In the genomic region with DNA sequence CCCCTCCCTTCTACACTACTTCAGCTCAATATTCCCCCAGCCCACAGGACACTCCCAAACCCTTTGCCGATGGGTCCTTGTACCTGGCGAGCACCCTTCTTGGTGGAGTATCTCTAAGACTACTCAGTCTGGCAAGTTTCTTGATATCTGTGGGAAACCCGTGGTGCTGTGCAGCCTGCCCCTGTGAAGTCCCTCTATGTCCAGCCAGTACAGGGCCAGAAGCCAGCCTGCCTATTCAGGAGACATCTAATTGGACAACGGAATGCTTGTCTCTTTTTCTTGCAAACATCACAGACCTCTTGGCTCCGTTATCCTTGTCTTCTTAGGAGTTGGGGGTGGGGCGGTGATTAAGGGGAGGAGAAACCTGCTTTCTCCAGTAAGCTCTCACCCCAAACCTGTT, we compare ENCODE assay signal across 13 cellular contexts. TPM values are rescaled to one million over a fixed set of nuclear protein-coding genes. Genes with fewer than 3 reads are reported as not detected.
DNase-seq lines count a peak whose midpoint lies in the region; ATAC-seq, FAIRE-seq and TF ChIP-seq lines count a peak whose summit lies in the region.
"Had no signal": no experiment of that assay in that cellular context is flagged by ENCODE, and none has a peak within 500 bp of the region (broad histone marks: within the 10 kb centered on the region; RNA-seq: fewer than 3 reads in every experiment).

No MANE protein-coding gene starts in this region.

- DNase-seq in GM23338 (ENCODE audit: low spot score) (peak; percentile 17), iPS-NIHi11 (ENCODE audit: low spot score) (peak; percentile 11), neuronal stem cell (ENCODE audit: low spot score) (no peak), DMS53 (lab: John Stamatoyannopoulos, UW) (no peak), midbrain (lab: John Stamatoyannopoulos, UW) (no peak), AML-193 (lab: John Stamatoyannopoulos, UW) (no peak), GM12891 (ENCODE audit: insufficient read length, low spot score) (no peak)
- DNase-seq: Caco-2; CD8-positive, alpha-beta memory T cell; GM23248; H7 had no signal

- H3K27ac Mint-ChIP-seq in GM23338 = no peak overlapping the region
- H3K27ac Mint-ChIP-seq: CD8-positive, alpha-beta memory T cell had no signal

- H3K23ac ChIP-seq in neuronal stem cell (ENCODE audit: low read depth, low read length, poor library complexity) = no peak overlapping the region

- no peak overlapping the region for H3K18ac ChIP-seq in neuronal stem cell (ENCODE audit: low read length)

- TF ChIP-seq POLR2A in GM12891 (IDR thresholded peaks at IDR 0.05; ENCODE audit: low read depth, low read length) = no peak

- H3K27ac ChIP-seq in GM23338 (ENCODE audit: low read depth) (no peak overlapping the region), neuronal stem cell (replicated peaks; ENCODE audit: low read length) (no peak overlapping the region)
- H3K27ac ChIP-seq: GM23248 had no signal

- no CpG with 5 or more reads among the region's 6 CpGs for WGBS in neuronal stem cell (ENCODE audit: extremely low coverage in 2 of 2, insufficient read length in 2 of 2, insufficient replicate concordance in 1 of 2), 2 donors

- H3K79me1 ChIP-seq in neuronal stem cell (ENCODE audit: low read depth, low read length) = no peaks in the 10 kb centered on the region

- peaks cover 22% of the 10 kb centered on the region for H3K27me3 Mint-ChIP-seq in GM23338 (ENCODE audit: insufficient read depth, low read depth, poor library complexity)

- no peak overlapping the region for H2AK5ac ChIP-seq in neuronal stem cell (ENCODE audit: low read depth, low read length)

- H3K4me1 ChIP-seq in GM23338 (ENCODE audit: insufficient read depth) = peaks cover 12% of the 10 kb centered on the region
- peaks cover 9 to 17% of the 10 kb centered on the region in 2 donors for H3K4me1 ChIP-seq in neuronal stem cell (ENCODE audit: control insufficient read depth in 2 of 2, insufficient read depth in 1 of 2, low read depth in 1 of 2, low read length in 2 of 2)

- H3K4me1 Mint-ChIP-seq in GM23338 = peaks cover 19% of the 10 kb centered on the region

- no peaks in the 10 kb centered on the region for H3K79me2 ChIP-seq in GM23338 (replicated peaks; ENCODE audit: insufficient read depth)

- H3K4me2 ChIP-seq in GM23338 (no peak overlapping the region), neuronal stem cell (ENCODE audit: insufficient read depth, low read length, poor library complexity, severe bottlenecking) (no peak overlapping the region)

- no peak overlapping the region for H2BK5ac ChIP-seq in neuronal stem cell (ENCODE audit: low read length)

- H3K4me3 Mint-ChIP-seq in GM23338 = no peak overlapping the region

- no peak overlapping the region for H4K8ac ChIP-seq in neuronal stem cell (ENCODE audit: low read depth, low read length)

- no peak overlapping the region for H3K4ac ChIP-seq in neuronal stem cell (ENCODE audit: low read length)

- no peak overlapping the region for H3K4me3 ChIP-seq in GM23338
- H3K4me3 ChIP-seq in neuronal stem cell (ENCODE audit: low read length in 2 of 2) = no peak overlapping the region
- H3K4me3 ChIP-seq: GM23248 had no signal

- no peak overlapping the region for H2BK12ac ChIP-seq in neuronal stem cell (ENCODE audit: low read length)

- no peak for FAIRE-seq in GM12891 (lab: Jason Lieb, UNC)
- FAIRE-seq: A204.1, GM18507 had no signal

- H3K36me3 Mint-ChIP-seq in GM23338 (ENCODE audit: low read depth) = no peaks in the 10 kb centered on the region; the same call in 2 of the 3 replicates
- H3K36me3 Mint-ChIP-seq: CD8-positive, alpha-beta memory T cell had no signal

- ATAC-seq in GM23338 = no peak

- H3K36me3 ChIP-seq in GM23338 (ENCODE audit: insufficient read depth) = no peaks in the 10 kb centered on the region
- H3K36me3 ChIP-seq in neuronal stem cell (replicated peaks in 1 of 2; ENCODE audit: control insufficient read depth in 2 of 2, insufficient read depth in 2 of 2, low read length in 2 of 2) = no peaks in the 10 kb centered on the region

- no peak overlapping the region for H3K9ac ChIP-seq in neuronal stem cell (ENCODE audit: low read depth, low read length, poor library complexity)
- H3K9ac ChIP-seq: GM23248 had no signal

- no peaks in the 10 kb centered on the region for H3K9me2 ChIP-seq in GM23338 (ENCODE audit: insufficient read depth)

- no peaks in the 10 kb centered on the region for H3K9me3 Mint-ChIP-seq in GM23338
- H3K9me3 Mint-ChIP-seq: CD8-positive, alpha-beta memory T cell had no signal

- H3K27me3 ChIP-seq in GM23338 (ENCODE audit: insufficient read depth) = peaks cover 44% of the 10 kb centered on the region
- H3K27me3 ChIP-seq in neuronal stem cell (ENCODE audit: control insufficient read depth in 3 of 3, insufficient read depth in 3 of 3, low read depth in 1 of 3, low read length in 3 of 3) = peaks cover 0 to 14% (median 6%) of the 10 kb centered on the region in 3 experiments

- no peak overlapping the region for H2AFZ ChIP-seq in GM23338
- no peak overlapping the region for H2AFZ ChIP-seq in neuronal stem cell (ENCODE audit: low read length)
- H2AFZ ChIP-seq: GM23248 had no signal

- H2BK120ac ChIP-seq in neuronal stem cell (ENCODE audit: low read depth, low read length) = no peak overlapping the region

- no peak for TF ChIP-seq CTCF in GM23338 (conservative IDR thresholded peaks at IDR 0.05; ENCODE audit: low read depth in 2 of 2)

- H3F3A ChIP-seq in GM23338 (replicated peaks; ENCODE audit: low read depth) = peaks cover 6% of the 10 kb centered on the region

- H4K91ac ChIP-seq in neuronal stem cell (ENCODE audit: low read depth, low read length, poor library complexity) = no peak overlapping the region

- H2BK15ac ChIP-seq in neuronal stem cell (ENCODE audit: low read length) = peak overlapping the region; percentile 50

- H3K14ac ChIP-seq in neuronal stem cell (ENCODE audit: low read length) = no peak overlapping the region

- no peaks in the 10 kb centered on the region for H3K9me3 ChIP-seq in neuronal stem cell (replicated peaks in 1 of 2; ENCODE audit: control insufficient read depth in 2 of 2, insufficient read depth in 1 of 2, low read depth in 1 of 2, low read length in 2 of 2)
- H3K9me3 ChIP-seq: Caco-2 had no signal

- no peaks in the 10 kb centered on the region for H4K20me1 ChIP-seq in GM23338 (replicated peaks; ENCODE audit: insufficient read depth)

TF ChIP-seq in GM23338, 12 proteins besides CTCF, POLR2A, EP300 and RAD21 (continues in another document):
- TF ChIP-seq REST (IDR thresholded peaks at IDR 0.05; ENCODE audit: unreplicated experiment) (no peak), ZNF331 (CRISPR knock-in tag; IDR thresholded peaks at IDR 0.05; ENCODE audit: low read depth) (no peak)

TF ChIP-seq in GM12891, 5 proteins besides CTCF, POLR2A, EP300 and RAD21:
- TF ChIP-seq POU2F2 (IDR thresholded peaks at IDR 0.05; ENCODE audit: low read depth, low read length) (no peak), SPI1 (IDR thresholded peaks at IDR 0.05; ENCODE audit: low read depth, low read length) (no peak), POLR2AphosphoS5 (IDR thresholded peaks at IDR 0.05; ENCODE audit: low read depth, low read length) (no peak), TAF1 (IDR thresholded peaks at IDR 0.05; ENCODE audit: low read depth, low read length) (no peak), PAX5 (IDR thresholded peaks at IDR 0.05; ENCODE audit: insufficient read depth, low read length, severe bottlenecking) (no peak)
TF ChIP-seq in GM12891: peak in this region for 0.

RNA-seq across cellular contexts. Expression of gene IGFBP7, which starts 3.7 kb away (rescaled TPM):
- 0.49 TPM in 1 of 2 replicates, not detected in the other for total RNA-seq in GM23338 (2014; rRNA removed; shearing (Covaris generic))
- polyA plus RNA-seq in GM23338 (2016; fragmentation: Nextera tagmentation; extraction: Ambion mirVana) = 7.9 and 13.2 TPM in 2 replicates
- polyA plus RNA-seq in neuronal stem cell (2013, experiment 1 of 2) = 3.3 TPM
- polyA plus RNA-seq in neuronal stem cell (2013, experiment 2 of 2) = 3.1 TPM
- polyA plus RNA-seq in GM12891 (2012; ENCODE audit: low read depth, missing spikeins) = 0.18 TPM
- total RNA-seq: CD8-positive, alpha-beta memory T cell had no signal
- polyA plus RNA-seq: CD8-positive, alpha-beta memory T cell had no signal

Comparison
In these comparisons a context has a peak if more than half of its experiments do, and no peak if none do; other contexts are left out.
1. DNase-seq: peak in GM23338 (single experiment) and iPS-NIHi11 (single experiment); none in neuronal stem cell (single experiment), DMS53 (single experiment), midbrain (single experiment), AML-193 (0 of 2) and GM12891 (single experiment).